39 cellular contexts compared by ENCODE assay signal in the genomic region with DNA sequence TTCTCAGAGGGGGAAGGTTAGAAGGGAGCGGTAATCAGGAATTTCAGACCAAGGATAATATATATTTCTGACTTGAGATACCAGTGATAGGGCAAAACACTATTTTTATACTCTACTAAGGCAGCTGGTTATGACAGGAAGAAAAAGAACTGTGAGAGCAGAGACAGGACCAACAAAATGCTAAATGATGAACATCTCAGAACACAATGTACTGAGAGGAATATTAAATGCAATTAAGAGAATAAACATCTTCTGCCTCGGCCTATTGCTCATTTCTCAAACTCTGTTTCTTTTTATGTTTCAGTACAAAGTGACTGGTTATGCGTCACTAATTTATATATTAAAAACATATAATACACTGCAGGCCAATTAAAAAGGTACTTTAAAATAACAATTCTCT.
"Had no signal": no experiment of that assay in that cellular context is flagged by ENCODE, and none has a peak within 500 bp of the region (broad histone marks: within the 10 kb centered on the region; RNA-seq: fewer than 3 reads in every experiment).

No MANE protein-coding gene starts in this region.

- H3K27me3 ChIP-seq: adrenal gland, ascending aorta, body of pancreas, brain microvascular endothelial cell, cardiac muscle cell had no signal

- H3K9me3 ChIP-seq: adrenal gland, ascending aorta, body of pancreas, breast epithelium had no signal

- H3K36me3 Mint-ChIP-seq: activated naive CD4-positive, alpha-beta T cell treated with anti-CD3 and anti-CD28 coated beads, Interleukin-2, amount 10 ng/mL, durations not matched to agents 7 days and 5 days; activated naive CD4-positive, alpha-beta T cell treated with anti-CD3 and anti-CD28 coated beads, Interleukin-2, amount 50 U/mL, for 24 hours; activated naive CD4-positive, alpha-beta T cell treated with anti-CD3 and anti-CD28 coated beads, Interleukin-2, amount 50 U/mL, for 72 hours; activated naive CD8-positive, alpha-beta T cell; activated naive CD8-positive, alpha-beta T cell treated with anti-CD3 and anti-CD28 coated beads for 36 hours had no signal

- H3K27ac ChIP-seq: ascending aorta, body of pancreas, brain microvascular endothelial cell, breast epithelium, cardiac muscle cell had no signal

- H3K9me3 Mint-ChIP-seq: activated naive CD4-positive, alpha-beta T cell treated with anti-CD3 and anti-CD28 coated beads for 36 hours; activated naive CD4-positive, alpha-beta T cell treated with anti-CD3 and anti-CD28 coated beads, Interleukin-2, amount 10 ng/mL, durations not matched to agents 7 days and 5 days; activated naive CD4-positive, alpha-beta T cell treated with anti-CD3 and anti-CD28 coated beads, Interleukin-2, amount 50 U/mL, for 24 hours; activated naive CD4-positive, alpha-beta T cell treated with anti-CD3 and anti-CD28 coated beads, Interleukin-2, amount 50 U/mL, for 72 hours; activated naive CD8-positive, alpha-beta T cell treated with anti-CD3 and anti-CD28 coated beads for 36 hours; activated naive CD8-positive, alpha-beta T cell treated with anti-CD3 and anti-CD28 coated beads, Interleukin-2, amount 10 ng/mL, durations not matched to agents 7 days and 5 days; activated naive CD8-positive, alpha-beta T cell treated with anti-CD3 and anti-CD28 coated beads, Interleukin-2, amount 50 U/mL, for 24 hours; activated T-cell treated with anti-CD3 and anti-CD28 coated beads, Interleukin-2, amount 50 U/mL, for 24 hours; activated T-cell treated with anti-CD3 and anti-CD28 coated beads, Interleukin-2, amount 50 U/mL, for 4 hours; activated T-cell treated with anti-CD3 and anti-CD28 coated beads, Interleukin-2, amount 50 U/mL, for 72 hours; activated T-helper 1 cell treated with anti-CD3 and anti-CD28 coated beads, Interleukin-12 subunit alpha, Interleukin-12 subunit beta, Interleukin-2, Interleukin-4 antibody, amounts not matched to agents 30 ng/mL and 10 ng/mL and 1 ng/mL, durations not matched to agents 14 hours and 24 hours and 36 hours; activated T-helper 2 cell treated with anti-CD3 and anti-CD28 coated beads, Interferon-gamma antibody, Interleukin-2, Interleukin-4, amounts not matched to agents 10 μg/mL and 5 μg/mL and 100 μg/mL, durations not matched to agents 14 hours and 24 hours and 36 hours; central memory CD8-positive, alpha-beta T cell had no signal

- FAIRE-seq: bronchial epithelial cell had no signal

- H3K27me3 Mint-ChIP-seq: activated naive CD4-positive, alpha-beta T cell treated with anti-CD3 and anti-CD28 coated beads, Interleukin-2, amount 10 ng/mL, durations not matched to agents 7 days and 5 days; activated naive CD4-positive, alpha-beta T cell treated with anti-CD3 and anti-CD28 coated beads, Interleukin-2, amount 50 U/mL, for 24 hours; activated naive CD8-positive, alpha-beta T cell; activated naive CD8-positive, alpha-beta T cell treated with anti-CD3 and anti-CD28 coated beads for 36 hours; activated naive CD8-positive, alpha-beta T cell treated with anti-CD3 and anti-CD28 coated beads, Interleukin-2, amount 10 ng/mL, durations not matched to agents 7 days and 5 days; activated naive CD8-positive, alpha-beta T cell treated with anti-CD3 and anti-CD28 coated beads, Interleukin-2, amount 50 U/mL, for 24 hours; brain; central memory CD8-positive, alpha-beta T cell had no signal

- H3K4me3 Mint-ChIP-seq: activated naive CD4-positive, alpha-beta T cell treated with anti-CD3 and anti-CD28 coated beads for 36 hours; activated naive CD4-positive, alpha-beta T cell treated with anti-CD3 and anti-CD28 coated beads, Interleukin-2, amount 10 ng/mL, durations not matched to agents 7 days and 5 days; activated naive CD4-positive, alpha-beta T cell treated with anti-CD3 and anti-CD28 coated beads, Interleukin-2, amount 50 U/mL, for 24 hours; activated naive CD8-positive, alpha-beta T cell; activated naive CD8-positive, alpha-beta T cell treated with anti-CD3 and anti-CD28 coated beads for 36 hours; activated naive CD8-positive, alpha-beta T cell treated with anti-CD3 and anti-CD28 coated beads, Interleukin-2, amount 10 ng/mL, durations not matched to agents 7 days and 5 days; activated naive CD8-positive, alpha-beta T cell treated with anti-CD3 and anti-CD28 coated beads, Interleukin-2, amount 50 U/mL, for 24 hours; activated T-cell treated with anti-CD3 and anti-CD28 coated beads, Interleukin-2, amount 50 U/mL, for 24 hours; activated T-cell treated with anti-CD3 and anti-CD28 coated beads, Interleukin-2, amount 50 U/mL, for 4 hours; activated T-cell treated with anti-CD3 and anti-CD28 coated beads, Interleukin-2, amount 50 U/mL, for 72 hours; activated T-helper 1 cell treated with anti-CD3 and anti-CD28 coated beads, Interleukin-12 subunit alpha, Interleukin-12 subunit beta, Interleukin-2, Interleukin-4 antibody, amounts not matched to agents 30 ng/mL and 10 ng/mL and 1 ng/mL, durations not matched to agents 14 hours and 24 hours and 36 hours; brain; central memory CD8-positive, alpha-beta T cell had no signal

- DNase-seq: activated effector memory CD4-positive, alpha-beta T cell treated with anti-CD3 and anti-CD28 coated beads, Interleukin-2, amount 50 U/mL, for 16 hours; activated effector memory CD4-positive, alpha-beta T cell treated with Interleukin-2 at 50 U/mL for 16 hours; activated gamma-delta T cell; activated gamma-delta T cell treated with Interleukin-2 at 50 U/mL for 16 hours; activated naive CD4-positive, alpha-beta T cell; activated naive CD4-positive, alpha-beta T cell treated with anti-CD3 and anti-CD28 coated beads for 36 hours; activated naive CD4-positive, alpha-beta T cell treated with anti-CD3 and anti-CD28 coated beads, Interleukin-2, amount 10 ng/mL, durations not matched to agents 7 days and 5 days; activated naive CD4-positive, alpha-beta T cell treated with anti-CD3 and anti-CD28 coated beads, Interleukin-2, amount 50 U/mL, for 16 hours; activated naive CD4-positive, alpha-beta T cell treated with Interleukin-2 at 50 U/mL for 16 hours; activated naive CD8-positive, alpha-beta T cell treated with anti-CD3 and anti-CD28 coated beads for 36 hours; activated naive CD8-positive, alpha-beta T cell treated with anti-CD3 and anti-CD28 coated beads, Interleukin-2, amount 10 ng/mL, durations not matched to agents 7 days and 5 days; activated naive CD8-positive, alpha-beta T cell treated with anti-CD3 and anti-CD28 coated beads, Interleukin-2, amount 50 U/mL, for 24 hours; activated T-cell treated with anti-CD3 and anti-CD28 coated beads for 4 hours; activated T-cell treated with anti-CD3 and anti-CD28 coated beads, Interleukin-2, amount 50 U/mL, for 1 hour; activated T-cell treated with anti-CD3 and anti-CD28 coated beads, Interleukin-2, amount 50 U/mL, for 24 hours; activated T-cell treated with anti-CD3 and anti-CD28 coated beads, Interleukin-2, amount 50 U/mL, for 4 hours; activated T-cell treated with anti-CD3 and anti-CD28 coated beads, Interleukin-2, amount 50 U/mL, for 48 hours; activated T-cell treated with anti-CD3 and anti-CD28 coated beads, Interleukin-2, amount 50 U/mL, for 72 hours; adrenal gland; amniotic stem cell; amygdala; anterior cingulate cortex; aorta; body of pancreas; brain microvascular endothelial cell; caudate nucleus; central memory CD4-positive, alpha-beta T cell; cerebellar nuclear complex had no signal

- H3K4me3 ChIP-seq: adrenal gland, ascending aorta, body of pancreas, breast epithelium, cardiac muscle cell had no signal

- H3K4me1 ChIP-seq: adrenal gland, ascending aorta, body of pancreas, breast epithelium had no signal

- H3K27ac Mint-ChIP-seq: activated naive CD4-positive, alpha-beta T cell treated with anti-CD3 and anti-CD28 coated beads for 36 hours; activated naive CD4-positive, alpha-beta T cell treated with anti-CD3 and anti-CD28 coated beads, Interleukin-2, amount 10 ng/mL, durations not matched to agents 7 days and 5 days; activated naive CD4-positive, alpha-beta T cell treated with anti-CD3 and anti-CD28 coated beads, Interleukin-2, amount 50 U/mL, for 24 hours; activated naive CD4-positive, alpha-beta T cell treated with anti-CD3 and anti-CD28 coated beads, Interleukin-2, amount 50 U/mL, for 72 hours; activated naive CD8-positive, alpha-beta T cell; activated naive CD8-positive, alpha-beta T cell treated with anti-CD3 and anti-CD28 coated beads for 36 hours; activated naive CD8-positive, alpha-beta T cell treated with anti-CD3 and anti-CD28 coated beads, Interleukin-2, amount 10 ng/mL, durations not matched to agents 7 days and 5 days; activated naive CD8-positive, alpha-beta T cell treated with anti-CD3 and anti-CD28 coated beads, Interleukin-2, amount 50 U/mL, for 24 hours; activated T-cell treated with anti-CD3 and anti-CD28 coated beads, Interleukin-2, amount 50 U/mL, for 24 hours; activated T-cell treated with anti-CD3 and anti-CD28 coated beads, Interleukin-2, amount 50 U/mL, for 72 hours; activated T-helper 1 cell treated with anti-CD3 and anti-CD28 coated beads, Interleukin-12 subunit alpha, Interleukin-12 subunit beta, Interleukin-2, Interleukin-4 antibody, amounts not matched to agents 30 ng/mL and 10 ng/mL and 1 ng/mL, durations not matched to agents 14 hours and 24 hours and 36 hours; activated T-helper 2 cell treated with anti-CD3 and anti-CD28 coated beads, Interferon-gamma antibody, Interleukin-2, Interleukin-4, amounts not matched to agents 10 μg/mL and 5 μg/mL and 100 μg/mL, durations not matched to agents 14 hours and 24 hours and 36 hours; brain had no signal

- H3K4me1 Mint-ChIP-seq: activated naive CD4-positive, alpha-beta T cell treated with anti-CD3 and anti-CD28 coated beads, Interleukin-2, amount 10 ng/mL, durations not matched to agents 7 days and 5 days; activated naive CD4-positive, alpha-beta T cell treated with anti-CD3 and anti-CD28 coated beads, Interleukin-2, amount 50 U/mL, for 24 hours; activated naive CD8-positive, alpha-beta T cell treated with anti-CD3 and anti-CD28 coated beads for 36 hours; activated naive CD8-positive, alpha-beta T cell treated with anti-CD3 and anti-CD28 coated beads, Interleukin-2, amount 10 ng/mL, durations not matched to agents 7 days and 5 days; activated naive CD8-positive, alpha-beta T cell treated with anti-CD3 and anti-CD28 coated beads, Interleukin-2, amount 50 U/mL, for 24 hours; brain; central memory CD8-positive, alpha-beta T cell had no signal

- H3K36me3 ChIP-seq: adrenal gland, ascending aorta, brain microvascular endothelial cell, breast epithelium, cardiac muscle cell had no signal

- ATAC-seq: activated naive CD4-positive, alpha-beta T cell treated with anti-CD3 and anti-CD28 coated beads, Interleukin-2, amount 50 U/mL, for 72 hours; activated naive CD8-positive, alpha-beta T cell treated with anti-CD3 and anti-CD28 coated beads, Interleukin-2, amount 50 U/mL, for 24 hours; activated T-cell treated with anti-CD3 and anti-CD28 coated beads, Interleukin-2, amount 50 U/mL, for 4 hours; activated T-cell treated with anti-CD3 and anti-CD28 coated beads, Interleukin-2, amount 50 U/mL, for 72 hours; body of pancreas had no signal
